20 cellular contexts compared by ENCODE assay signal in genomic region chr1:228542981-228543380, GRCh38.
"Had no signal": no experiment of that assay in that cellular context is flagged by ENCODE, and none has a peak within 500 bp of the region (broad histone marks: within the 10 kb centered on the region; RNA-seq: fewer than 3 reads in every experiment).

No MANE protein-coding gene starts in this region.

- H3K4me1 ChIP-seq: SJSA1 had no signal

- DNase-seq: Karpas-422, KBM-7, MG63, NCI-H1092 treated with DMSO at 0.1 percent for 48 hours, NCI-H1436, NCI-H187, NCI-H2029, NCI-H2081 treated with DMSO at 0.1 percent for 48 hours, NCI-H2171, NCI-H226, NCI-H446, NCI-H510A, NCI-H524 treated with DMSO at 0.1 percent for 48 hours, NCI-H69, NCI-H774, Right ventricle myocardium superior, SIG-M5 had no signal

- H3K27me3 ChIP-seq: SJSA1 had no signal

- H3K27ac ChIP-seq: SJSA1, SK-N-MC had no signal

- H3K36me3 ChIP-seq: MG63, SJSA1 had no signal

- H3K9me3 ChIP-seq: MG63, SJSA1 had no signal

- FAIRE-seq: RCC 7860 had no signal

- H3K4me3 ChIP-seq: MG63, SJSA1, SK-N-MC had no signal
